36 cellular contexts compared by ENCODE assay signal in genomic region chr14:73055251-73055650, GRCh38.
"Had no signal": no experiment of that assay in that cellular context is flagged by ENCODE, and none has a peak within 500 bp of the region (broad histone marks: within the 10 kb centered on the region; RNA-seq: fewer than 3 reads in every experiment).

No MANE protein-coding gene starts in this region.

- H3K36me3 Mint-ChIP-seq: brain had no signal

- H3K9me3 ChIP-seq: ascending aorta had no signal

- H3K36me3 ChIP-seq: ascending aorta, cardiac muscle cell had no signal

- H3K27ac ChIP-seq: ascending aorta, cardiac muscle cell, VCaP had no signal

- ATAC-seq: activated CD8-positive, alpha-beta T cell treated with anti-CD3 and anti-CD28 coated beads for 36 hours; activated naive CD8-positive, alpha-beta T cell treated with anti-CD3 and anti-CD28 coated beads, Interleukin-2, amount 50 U/mL, for 24 hours; activated T-cell treated with anti-CD3 and anti-CD28 coated beads, Interleukin-2, amount 50 U/mL, for 4 hours; activated T-cell treated with anti-CD3 and anti-CD28 coated beads, Interleukin-2, amount 50 U/mL, for 72 hours; activated T-helper 17 cell treated with anti-CD3 and anti-CD28 coated beads, Interleukin-2, amount 50 U/mL, for 72 hours had no signal

- H3K9me3 Mint-ChIP-seq: activated B cell treated with CpG ODN at 0.5 μM for 24 hours; activated CD4-positive, alpha-beta memory T cell treated with anti-CD3 and anti-CD28 coated beads for 36 hours; activated CD4-positive, alpha-beta T cell treated with anti-CD3 and anti-CD28 coated beads, Interleukin-2, amount 10 ng/mL, durations not matched to agents 24 days and 14 days; activated CD8-positive, alpha-beta T cell treated with anti-CD3 and anti-CD28 coated beads for 36 hours; activated naive CD4-positive, alpha-beta T cell treated with anti-CD3 and anti-CD28 coated beads for 36 hours; activated naive CD8-positive, alpha-beta T cell treated with anti-CD3 and anti-CD28 coated beads, Interleukin-2, amount 50 U/mL, for 24 hours; activated T-cell treated with anti-CD3 and anti-CD28 coated beads, Interleukin-2, amount 50 U/mL, for 4 hours; activated T-cell treated with anti-CD3 and anti-CD28 coated beads, Interleukin-2, amount 50 U/mL, for 72 hours; activated T-helper 1 cell treated with anti-CD3 and anti-CD28 coated beads, Interleukin-12 subunit alpha, Interleukin-12 subunit beta, Interleukin-2, Interleukin-4 antibody, amounts not matched to agents 30 ng/mL and 10 ng/mL and 1 ng/mL, durations not matched to agents 14 hours and 24 hours and 36 hours; activated T-helper 17 cell treated with anti-CD3 and anti-CD28 coated beads, Interleukin-2, amount 50 U/mL, for 72 hours; brain; central memory CD8-positive, alpha-beta T cell; T-helper 1 cell treated with Interleukin-12 subunit alpha and Interleukin-12 subunit beta and Interleukin-4 antibody, amounts not matched to agents 30 μg/mL and 1 μg/mL, for 36 hours; T-helper 2 cell treated with Interferon-gamma antibody and Interleukin-4, amounts not matched to agents 5 μg/mL and 100 μg/mL, for 36 hours had no signal

- H3K4me3 ChIP-seq: ascending aorta, cardiac muscle cell had no signal

- H3K27me3 Mint-ChIP-seq: activated B cell treated with CpG ODN at 0.5 μM for 24 hours; activated CD4-positive, alpha-beta memory T cell treated with anti-CD3 and anti-CD28 coated beads for 36 hours; activated CD8-positive, alpha-beta T cell treated with anti-CD3 and anti-CD28 coated beads for 36 hours; activated naive CD8-positive, alpha-beta T cell; activated naive CD8-positive, alpha-beta T cell treated with anti-CD3 and anti-CD28 coated beads, Interleukin-2, amount 50 U/mL, for 24 hours; activated T-helper 17 cell treated with anti-CD3 and anti-CD28 coated beads, Interleukin-2, amount 50 U/mL, for 72 hours; central memory CD8-positive, alpha-beta T cell had no signal

- H3K27ac Mint-ChIP-seq: activated B cell treated with CpG ODN at 0.5 μM for 24 hours; activated CD4-positive, alpha-beta memory T cell treated with anti-CD3 and anti-CD28 coated beads for 36 hours; activated CD4-positive, alpha-beta T cell treated with anti-CD3 and anti-CD28 coated beads, Interleukin-2, amount 10 ng/mL, durations not matched to agents 24 days and 14 days; activated CD8-positive, alpha-beta T cell treated with anti-CD3 and anti-CD28 coated beads for 36 hours; activated naive CD4-positive, alpha-beta T cell treated with anti-CD3 and anti-CD28 coated beads for 36 hours; activated naive CD8-positive, alpha-beta T cell; activated naive CD8-positive, alpha-beta T cell treated with anti-CD3 and anti-CD28 coated beads, Interleukin-2, amount 50 U/mL, for 24 hours; activated T-cell treated with anti-CD3 and anti-CD28 coated beads, Interleukin-2, amount 50 U/mL, for 72 hours; activated T-helper 1 cell treated with anti-CD3 and anti-CD28 coated beads, Interleukin-12 subunit alpha, Interleukin-12 subunit beta, Interleukin-2, Interleukin-4 antibody, amounts not matched to agents 30 ng/mL and 10 ng/mL and 1 ng/mL, durations not matched to agents 14 hours and 24 hours and 36 hours; activated T-helper 17 cell treated with anti-CD3 and anti-CD28 coated beads, Interleukin-2, amount 50 U/mL, for 72 hours; T-helper 1 cell treated with Interleukin-12 subunit alpha and Interleukin-12 subunit beta and Interleukin-4 antibody, amounts not matched to agents 30 μg/mL and 1 μg/mL, for 36 hours; T-helper 2 cell treated with Interferon-gamma antibody and Interleukin-4, amounts not matched to agents 5 μg/mL and 100 μg/mL, for 36 hours had no signal

- H3K27me3 ChIP-seq: ascending aorta, cardiac muscle cell had no signal

- H3K4me3 Mint-ChIP-seq: activated B cell treated with CpG ODN at 0.5 μM for 24 hours; activated CD4-positive, alpha-beta memory T cell treated with anti-CD3 and anti-CD28 coated beads for 36 hours; activated CD4-positive, alpha-beta T cell treated with anti-CD3 and anti-CD28 coated beads, Interleukin-2, amount 10 ng/mL, durations not matched to agents 24 days and 14 days; activated CD8-positive, alpha-beta T cell treated with anti-CD3 and anti-CD28 coated beads for 36 hours; activated naive CD4-positive, alpha-beta T cell treated with anti-CD3 and anti-CD28 coated beads for 36 hours; activated naive CD8-positive, alpha-beta T cell; activated naive CD8-positive, alpha-beta T cell treated with anti-CD3 and anti-CD28 coated beads, Interleukin-2, amount 50 U/mL, for 24 hours; activated T-cell treated with anti-CD3 and anti-CD28 coated beads, Interleukin-2, amount 50 U/mL, for 4 hours; activated T-cell treated with anti-CD3 and anti-CD28 coated beads, Interleukin-2, amount 50 U/mL, for 72 hours; activated T-helper 1 cell treated with anti-CD3 and anti-CD28 coated beads, Interleukin-12 subunit alpha, Interleukin-12 subunit beta, Interleukin-2, Interleukin-4 antibody, amounts not matched to agents 30 ng/mL and 10 ng/mL and 1 ng/mL, durations not matched to agents 14 hours and 24 hours and 36 hours; activated T-helper 17 cell treated with anti-CD3 and anti-CD28 coated beads, Interleukin-2, amount 50 U/mL, for 72 hours; central memory CD8-positive, alpha-beta T cell; T-helper 1 cell treated with Interleukin-12 subunit alpha and Interleukin-12 subunit beta and Interleukin-4 antibody, amounts not matched to agents 30 μg/mL and 1 μg/mL, for 36 hours; T-helper 2 cell treated with Interferon-gamma antibody and Interleukin-4, amounts not matched to agents 5 μg/mL and 100 μg/mL, for 36 hours had no signal

- DNase-seq: activated B cell treated with CpG ODN at 0.5 μM for 24 hours; activated CD4-positive, alpha-beta memory T cell treated with anti-CD3 and anti-CD28 coated beads for 36 hours; activated CD4-positive, alpha-beta T cell treated with anti-CD3 and anti-CD28 coated beads for 4 hours; activated CD4-positive, alpha-beta T cell treated with anti-CD3 and anti-CD28 coated beads, Interleukin-2, amount 10 ng/mL, durations not matched to agents 24 days and 14 days; activated CD4-positive, alpha-beta T cell treated with anti-CD3 and anti-CD28 coated beads, Interleukin-2, amount 50 U/mL, for 1 hour; activated CD4-positive, alpha-beta T cell treated with anti-CD3 and anti-CD28 coated beads, Interleukin-2, amount 50 U/mL, for 4 hours; activated CD4-positive, CD25-positive, alpha-beta regulatory T cell treated with anti-CD3 and anti-CD28 coated beads, Interleukin-2, amount 50 U/mL, for 72 hours; activated CD8-positive, alpha-beta memory T cell treated with anti-CD3 and anti-CD28 coated beads, Interleukin-2, amount 50 U/mL, for 4 hours; activated CD8-positive, alpha-beta T cell treated with anti-CD3 and anti-CD28 coated beads for 36 hours; activated effector memory CD4-positive, alpha-beta T cell treated with anti-CD3 and anti-CD28 coated beads, Interleukin-2, amount 50 U/mL, for 16 hours; activated gamma-delta T cell treated with Interleukin-2 at 50 U/mL for 16 hours; activated naive CD4-positive, alpha-beta T cell; activated naive CD4-positive, alpha-beta T cell treated with anti-CD3 and anti-CD28 coated beads for 36 hours; activated naive CD4-positive, alpha-beta T cell treated with anti-CD3 and anti-CD28 coated beads, Interleukin-2, amount 50 U/mL, for 16 hours; activated naive CD8-positive, alpha-beta T cell treated with anti-CD3 and anti-CD28 coated beads, Interleukin-2, amount 50 U/mL, for 24 hours; activated T-cell treated with anti-CD3 and anti-CD28 coated beads for 4 hours; activated T-cell treated with anti-CD3 and anti-CD28 coated beads, Interleukin-2, amount 50 U/mL, for 1 hour; activated T-cell treated with anti-CD3 and anti-CD28 coated beads, Interleukin-2, amount 50 U/mL, for 4 hours; activated T-cell treated with anti-CD3 and anti-CD28 coated beads, Interleukin-2, amount 50 U/mL, for 72 hours; amygdala; anterior cingulate cortex; caudate nucleus; cerebellar nuclear complex; T-helper 1 cell; T-helper 2 cell; T-helper 9 cell had no signal
